In genomic region chr5:58544926-58545325, GRCh38 we compare ENCODE assay signal across 21 cellular contexts. TPM values are rescaled to one million over a fixed set of nuclear protein-coding genes. Genes with fewer than 3 reads are reported as not detected.
"Had no signal": no experiment of that assay in that cellular context is flagged by ENCODE, and none has a peak within 500 bp of the region (broad histone marks: within the 10 kb centered on the region; RNA-seq: fewer than 3 reads in every experiment).

No MANE protein-coding gene starts in this region.

- H3K4me3 ChIP-seq: esophagus muscularis mucosa, gastroesophageal sphincter, heart left ventricle, left ventricle myocardium inferior, ovary, right lobe of liver, stomach had no signal

- H3K4me1 ChIP-seq: esophagus muscularis mucosa, gastroesophageal sphincter, left ventricle myocardium inferior, stomach had no signal

- ATAC-seq: activated CD8-positive, alpha-beta memory T cell treated with anti-CD3 and anti-CD28 coated beads, Interleukin-2, amount 10 ng/mL, durations not matched to agents 7 days and 5 days; gastroesophageal sphincter; heart left ventricle; naive thymus-derived CD8-positive, alpha-beta T cell; WTC11 had no signal

- DNase-seq: activated CD4-positive, alpha-beta memory T cell treated with anti-CD3 and anti-CD28 coated beads for 36 hours; activated CD4-positive, alpha-beta T cell treated with anti-CD3 and anti-CD28 coated beads for 4 hours; activated CD8-positive, alpha-beta memory T cell treated with anti-CD3 and anti-CD28 coated beads, Interleukin-2, amount 10 ng/mL, durations not matched to agents 7 days and 5 days; activated naive CD4-positive, alpha-beta T cell; activated naive CD8-positive, alpha-beta T cell treated with anti-CD3 and anti-CD28 coated beads for 36 hours; amniotic stem cell; effector memory CD4-positive, alpha-beta T cell; heart left ventricle; left ventricle myocardium inferior; naive thymus-derived CD8-positive, alpha-beta T cell; ovary; right lobe of liver; small intestine; stimulated activated CD4-positive, alpha-beta T cell treated with anti-CD3 and anti-CD28 coated beads, Interleukin-4, amount 100 ng/mL, for 1 hour; stomach had no signal

- H3K27ac ChIP-seq: esophagus muscularis mucosa, gastroesophageal sphincter, heart left ventricle, left ventricle myocardium inferior, ovary, right lobe of liver had no signal

- H3K9me3 ChIP-seq: ovary, right lobe of liver had no signal

- H3K27ac Mint-ChIP-seq: activated CD4-positive, alpha-beta memory T cell treated with anti-CD3 and anti-CD28 coated beads for 36 hours; activated CD8-positive, alpha-beta memory T cell treated with anti-CD3 and anti-CD28 coated beads, Interleukin-2, amount 10 ng/mL, durations not matched to agents 7 days and 5 days; activated naive CD8-positive, alpha-beta T cell treated with anti-CD3 and anti-CD28 coated beads for 36 hours; naive thymus-derived CD8-positive, alpha-beta T cell; WTC11 had no signal

- H3K9me3 Mint-ChIP-seq: activated naive CD8-positive, alpha-beta T cell treated with anti-CD3 and anti-CD28 coated beads for 36 hours had no signal

- H3K27me3 ChIP-seq: esophagus muscularis mucosa, gastroesophageal sphincter, heart left ventricle, ovary, right lobe of liver, stomach had no signal

- H3K4me1 Mint-ChIP-seq: activated naive CD8-positive, alpha-beta T cell treated with anti-CD3 and anti-CD28 coated beads for 36 hours had no signal

- H3K4me3 Mint-ChIP-seq: activated CD4-positive, alpha-beta memory T cell treated with anti-CD3 and anti-CD28 coated beads for 36 hours; activated CD8-positive, alpha-beta memory T cell treated with anti-CD3 and anti-CD28 coated beads, Interleukin-2, amount 10 ng/mL, durations not matched to agents 7 days and 5 days; activated naive CD8-positive, alpha-beta T cell treated with anti-CD3 and anti-CD28 coated beads for 36 hours; naive thymus-derived CD8-positive, alpha-beta T cell; WTC11 had no signal

- H3K36me3 ChIP-seq: esophagus muscularis mucosa, gastroesophageal sphincter, heart left ventricle, left ventricle myocardium inferior, ovary, right lobe of liver, stomach had no signal

- H3K36me3 Mint-ChIP-seq: activated CD4-positive, alpha-beta memory T cell treated with anti-CD3 and anti-CD28 coated beads for 36 hours; activated CD8-positive, alpha-beta memory T cell treated with anti-CD3 and anti-CD28 coated beads, Interleukin-2, amount 10 ng/mL, durations not matched to agents 7 days and 5 days; activated naive CD8-positive, alpha-beta T cell treated with anti-CD3 and anti-CD28 coated beads for 36 hours; naive thymus-derived CD8-positive, alpha-beta T cell had no signal

- H3K27me3 Mint-ChIP-seq: activated CD8-positive, alpha-beta memory T cell treated with anti-CD3 and anti-CD28 coated beads, Interleukin-2, amount 10 ng/mL, durations not matched to agents 7 days and 5 days had no signal

RNA-seq across cellular contexts. Expression of gene RAB3C, which starts 37.9 kb away (rescaled TPM):
- total RNA-seq: activated CD4-positive, alpha-beta memory T cell treated with anti-CD3 and anti-CD28 coated beads for 36 hours; activated CD8-positive, alpha-beta memory T cell treated with anti-CD3 and anti-CD28 coated beads, Interleukin-2, amount 10 ng/mL, durations not matched to agents 7 days and 5 days; activated naive CD8-positive, alpha-beta T cell treated with anti-CD3 and anti-CD28 coated beads for 36 hours; naive thymus-derived CD8-positive, alpha-beta T cell had no signal

RNA-seq across cellular contexts. Expression of gene GAPT, which starts 53.7 kb away (rescaled TPM):
- total RNA-seq: activated CD4-positive, alpha-beta memory T cell treated with anti-CD3 and anti-CD28 coated beads for 36 hours; activated CD8-positive, alpha-beta memory T cell treated with anti-CD3 and anti-CD28 coated beads, Interleukin-2, amount 10 ng/mL, durations not matched to agents 7 days and 5 days; cerebellum; endothelial cell of umbilical vein; kidney epithelial cell; WTC11 had no signal
